In genomic region chr2:218644721-218645120, GRCh38 we compare ENCODE assay signal across 17 cellular contexts. TPM values are rescaled to one million over a fixed set of nuclear protein-coding genes. Genes with fewer than 3 reads are reported as not detected.
A peak's percentile ranks its signal among the peaks of the same experiment; 100 is the strongest.
DNase-seq lines count a peak whose midpoint lies in the region; FAIRE-seq and TF ChIP-seq lines count a peak whose summit lies in the region.
"Had no signal": no experiment of that assay in that cellular context is flagged by ENCODE, and none has a peak within 500 bp of the region (broad histone marks: within the 10 kb centered on the region; RNA-seq: fewer than 3 reads in every experiment).

No MANE protein-coding gene starts in this region.

- no peak for DNase-seq in AG04450 (ENCODE audit: low read depth, low spot score)
- peak; percentile 75 for DNase-seq in HK-2 (ENCODE audit: unreplicated experiment)
- no peak for DNase-seq in frontal cortex (ENCODE audit: low spot score in 2 of 2)
- no peak for DNase-seq in iPS-NIHi11 (ENCODE audit: low spot score)
- no peak for DNase-seq in NCI-H1092 treated with DMSO at 0.1 percent for 48 hours (lab: John Stamatoyannopoulos, UW)
- DNase-seq in foreskin melanocyte, result no peak
- DNase-seq: activated CD4-positive, alpha-beta T cell treated with anti-CD3 and anti-CD28 coated beads, Interleukin-2, amount 10 ng/mL, durations not matched to agents 24 days and 14 days; dorsolateral prefrontal cortex; left ventricle myocardium inferior; NCI-H1105; NCI-H2171; NCI-H748 treated with DMSO at 0.1 percent for 48 hours had no signal

- H3K27me3 ChIP-seq in AG04450 (ENCODE audit: control insufficient read depth, insufficient read depth, low read length), result no peaks in the 10 kb centered on the region
- H3K27me3 ChIP-seq in duodenal mucosa (ENCODE audit: control insufficient read depth in 1 of 2, insufficient read depth in 2 of 2, low read length in 2 of 2), result no peaks in the 10 kb centered on the region
- H3K27me3 ChIP-seq in liver (ENCODE audit: control insufficient read depth in 4 of 4, insufficient read depth in 4 of 4, low read length in 3 of 4), result no peaks in the 10 kb centered on the region
- H3K27me3 ChIP-seq: dorsolateral prefrontal cortex had no signal

- TF ChIP-seq CTCF in AG04450 (IDR thresholded peaks at IDR 0.05; ENCODE audit: low read depth, low read length), result no peak
- peak; percentile 7 for TF ChIP-seq CTCF in liver (IDR thresholded peaks at IDR 0.05; ENCODE audit: low read depth, low read length, missing input control)

- H3K27ac ChIP-seq in AG04450 (ENCODE audit: low read depth, low read length), result peak overlapping the region; percentile 3
- H3K27ac ChIP-seq in duodenal mucosa (ENCODE audit: low read depth, low read length), result peak overlapping the region; percentile 10
- H3K27ac ChIP-seq in liver (ENCODE audit: low read depth in 1 of 2, low read length in 2 of 2), result peak overlapping the region; percentile 55 to 60
- H3K27ac ChIP-seq: dorsolateral prefrontal cortex, KMS-11, left ventricle myocardium inferior, thoracic aorta had no signal

- peak in 1 of 2 donors; percentile 64 for TF ChIP-seq RAD21 in liver (IDR thresholded peaks at IDR 0.05)

- WGBS in liver, result 71% methylated on average over 11 of the region's 11 CpGs

- no peak for FAIRE-seq in frontal cortex (lab: Jason Lieb, UNC)
- FAIRE-seq: bronchial epithelial cell had no signal

- H3K9ac ChIP-seq in duodenal mucosa (ENCODE audit: low read depth in 1 of 2, low read length in 2 of 2) (no peak overlapping the region), liver (ENCODE audit: low read depth in 1 of 2, low read length in 2 of 2) (no peak overlapping the region)
- H3K9ac ChIP-seq: KMS-11 had no signal

- H3K36me3 ChIP-seq in duodenal mucosa (ENCODE audit: control insufficient read depth in 1 of 2, insufficient read depth in 2 of 2, low read length in 2 of 2) (peaks cover 56 to 82% of the 10 kb centered on the region in 2 donors), liver (ENCODE audit: control insufficient read depth in 4 of 4, insufficient read depth in 3 of 4, low read depth in 1 of 4, low read length in 3 of 4) (peaks cover 14 to 68% (median 32%) of the 10 kb centered on the region in 4 donors)

- CTCF ChIA-PET in AG04450 (lab: Charles Lee), result no interaction called here

- H3K4me1 ChIP-seq in duodenal mucosa (ENCODE audit: control insufficient read depth in 1 of 2, insufficient read depth in 2 of 2, low read length in 2 of 2), result no peaks in the 10 kb centered on the region
- H3K4me1 ChIP-seq in liver (ENCODE audit: control insufficient read depth in 4 of 4, insufficient read depth in 4 of 4, low read length in 3 of 4), result peaks cover 0 to 22% (median 17%) of the 10 kb centered on the region in 4 donors
- H3K4me1 ChIP-seq: left ventricle myocardium inferior had no signal

- no peaks in the 10 kb centered on the region for H3K9me3 ChIP-seq in AG04450 (ENCODE audit: control insufficient read depth, insufficient read depth, low read length)
- H3K9me3 ChIP-seq in duodenal mucosa (ENCODE audit: control insufficient read depth in 1 of 2, low read length in 2 of 2), result no peaks in the 10 kb centered on the region
- no peaks in the 10 kb centered on the region for H3K9me3 ChIP-seq in liver (ENCODE audit: control insufficient read depth in 4 of 4, low read length in 3 of 4)
- H3K9me3 ChIP-seq: left ventricle myocardium inferior, thoracic aorta had no signal

- POLR2A ChIA-PET in AG04450 (lab: Yijun Ruan, JAX), result no interaction called here

- H3K4me3 ChIP-seq in AG04450 (ENCODE audit: low read depth, low read length) (no peak overlapping the region), duodenal mucosa (ENCODE audit: low read depth in 1 of 2, low read length in 2 of 2) (no peak overlapping the region), liver (ENCODE audit: low read depth in 1 of 3, low read length in 3 of 3) (no peak overlapping the region)
- H3K4me3 ChIP-seq: dorsolateral prefrontal cortex, left ventricle myocardium inferior, thoracic aorta had no signal

TF ChIP-seq in liver, 16 proteins besides CTCF, POLR2A, EP300 and RAD21:
- TF ChIP-seq RXRA (IDR thresholded peaks at IDR 0.05) (no peak), EGR1 (IDR thresholded peaks at IDR 0.05; ENCODE audit: low read depth in 2 of 2) (no peak), JUND (IDR thresholded peaks at IDR 0.05) (no peak), SP1 (IDR thresholded peaks at IDR 0.05) (no peak), TAF1 (conservative IDR thresholded peaks at IDR 0.05) (no peak), REST (IDR thresholded peaks at IDR 0.05) (no peak), HNF4A (conservative IDR thresholded peaks at IDR 0.05) (no peak), NR2F2 (IDR thresholded peaks at IDR 0.05) (no peak), HNF4G (IDR thresholded peaks at IDR 0.05) (no peak)
- TF ChIP-seq, protein P1, sequence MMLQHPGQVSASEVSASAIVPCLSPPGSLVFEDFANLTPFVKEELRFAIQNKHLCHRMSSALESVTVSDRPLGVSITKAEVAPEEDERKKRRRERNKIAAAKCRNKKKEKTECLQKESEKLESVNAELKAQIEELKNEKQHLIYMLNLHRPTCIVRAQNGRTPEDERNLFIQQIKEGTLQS (IDR thresholded peaks at IDR 0.05), result no peak
- TF ChIP-seq, protein P2, sequence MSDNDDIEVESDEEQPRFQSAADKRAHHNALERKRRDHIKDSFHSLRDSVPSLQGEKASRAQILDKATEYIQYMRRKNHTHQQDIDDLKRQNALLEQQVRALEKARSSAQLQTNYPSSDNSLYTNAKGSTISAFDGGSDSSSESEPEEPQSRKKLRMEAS (IDR thresholded peaks at IDR 0.05), result no peak
- TF ChIP-seq, protein P3, sequence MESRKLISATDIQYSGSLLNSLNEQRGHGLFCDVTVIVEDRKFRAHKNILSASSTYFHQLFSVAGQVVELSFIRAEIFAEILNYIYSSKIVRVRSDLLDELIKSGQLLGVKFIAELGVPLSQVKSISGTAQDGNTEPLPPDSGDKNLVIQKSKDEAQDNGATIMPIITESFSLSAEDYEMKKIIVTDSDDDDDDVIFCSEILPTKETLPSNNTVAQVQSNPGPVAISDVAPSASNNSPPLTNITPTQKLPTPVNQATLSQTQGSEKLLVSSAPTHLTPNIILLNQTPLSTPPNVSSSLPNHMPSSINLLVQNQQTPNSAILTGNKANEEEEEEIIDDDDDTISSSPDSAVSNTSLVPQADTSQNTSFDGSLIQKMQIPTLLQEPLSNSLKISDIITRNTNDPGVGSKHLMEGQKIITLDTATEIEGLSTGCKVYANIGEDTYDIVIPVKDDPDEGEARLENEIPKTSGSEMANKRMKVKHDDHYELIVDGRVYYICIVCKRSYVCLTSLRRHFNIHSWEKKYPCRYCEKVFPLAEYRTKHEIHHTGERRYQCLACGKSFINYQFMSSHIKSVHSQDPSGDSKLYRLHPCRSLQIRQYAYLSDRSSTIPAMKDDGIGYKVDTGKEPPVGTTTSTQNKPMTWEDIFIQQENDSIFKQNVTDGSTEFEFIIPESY (IDR thresholded peaks at IDR 0.05), result no peak

RNA-seq across cellular contexts. Expression of gene ZNF142, which starts 14.7 kb away (rescaled TPM):
- polyA plus RNA-seq in AG04450 (2011; rRNA removed) (3.5 and 5.5 TPM in 2 replicates), liver (1 to 10 TPM; 2.2 to 3.7 TPM)
- 14.4 and 15.4 TPM in 2 replicates for polyA minus RNA-seq in AG04450 (2011; rRNA and poly(A)+ RNA removed)
- total RNA-seq in liver (1 to 10 TPM; 6.0 to 7.4 TPM), frontal cortex (11.4 TPM)

RNA-seq across cellular contexts. Expression of gene BCS1L, which starts 14.8 kb away (rescaled TPM):
- polyA plus RNA-seq in AG04450 (2011; rRNA removed), result 26.7 and 28.4 TPM in 2 replicates
- 16.9 and 24.5 TPM in 2 replicates for polyA minus RNA-seq in AG04450 (2011; rRNA and poly(A)+ RNA removed)
- 10 to 100 TPM; 14.8 to 27.5 TPM for total RNA-seq in liver
- polyA plus RNA-seq in liver, result 10 to 100 TPM; 22.9 to 30.1 TPM
- 28.9 TPM for total RNA-seq in frontal cortex

RNA-seq across cellular contexts. Expression of gene RNF25, which starts 27.1 kb away (rescaled TPM):
- polyA plus RNA-seq in AG04450 (2011; rRNA removed), result 57.5 and 76.3 TPM in 2 replicates
- 99.6 and 129 TPM in 2 replicates for polyA minus RNA-seq in AG04450 (2011; rRNA and poly(A)+ RNA removed)
- total RNA-seq in liver, result 1 to 10 TPM; 6.5 to 8.2 TPM
- 10 to 100 TPM in 1 of 2 donors, 1 to 10 TPM in 1; 3.3 to 14.0 TPM for polyA plus RNA-seq in liver
- 28.1 TPM for total RNA-seq in frontal cortex

RNA-seq across cellular contexts. Expression of gene STK36, which starts 27.2 kb away (rescaled TPM):
- polyA plus RNA-seq in AG04450 (2011; rRNA removed) (52.5 and 53.1 TPM in 2 replicates), liver (1 to 10 TPM; 5.2 to 8.9 TPM)
- polyA minus RNA-seq in AG04450 (2011; rRNA and poly(A)+ RNA removed), result 48.3 and 51.0 TPM in 2 replicates
- total RNA-seq in liver (10 to 100 TPM in 1 of 2 donors, 1 to 10 TPM in 1; 5.1 to 17.2 TPM), frontal cortex (16.7 TPM)

RNA-seq across cellular contexts. Expression of gene PLCD4, which starts 37.0 kb away (rescaled TPM):
- 4.7 and 4.9 TPM in 2 replicates for polyA plus RNA-seq in AG04450 (2011; rRNA removed)
- 5.5 and 5.7 TPM in 2 replicates for polyA minus RNA-seq in AG04450 (2011; rRNA and poly(A)+ RNA removed)
- total RNA-seq in liver, result under 1 TPM; 0.05 to 0.17 TPM
- under 1 TPM; 0.07 to 0.51 TPM for polyA plus RNA-seq in liver
- total RNA-seq in frontal cortex, result 1.2 TPM

Comparison
In these comparisons a context has a peak if more than half of its experiments do, and no peak if none do; other contexts are left out.
1. H3K27ac ChIP-seq: peak in every context shown above with its lines; median percentile 58 in liver; 10 in duodenal mucosa; 3 in AG04450.